Comparison of ENCODE assay signal across 1 cellular context in the genomic region with DNA sequence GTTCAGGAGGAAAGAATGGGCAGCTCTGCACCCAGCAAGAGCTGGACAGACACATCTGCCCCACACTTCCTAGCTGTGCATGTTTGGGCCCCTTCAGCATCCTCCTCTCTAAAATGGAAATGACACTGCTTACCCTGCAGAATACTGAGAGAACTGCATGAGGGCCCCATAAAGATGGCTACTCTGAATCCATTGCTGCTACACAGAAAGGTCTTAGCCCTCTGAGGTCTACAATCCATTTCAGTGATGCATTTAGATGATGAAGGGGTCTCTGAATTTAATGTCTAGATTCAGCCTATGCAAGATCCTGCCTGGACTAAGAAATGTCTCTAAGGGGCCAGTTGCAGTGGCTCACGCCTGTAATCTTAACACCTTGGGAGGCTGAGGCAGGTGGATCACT.
A peak's percentile ranks its signal among the peaks of the same experiment; 100 is the strongest.
TF ChIP-seq lines count a peak whose summit lies in the region.

No MANE protein-coding gene starts in this region.

TF ChIP-seq in GM12878, 131 proteins besides CTCF, POLR2A, EP300 and RAD21 (continued from another document):
- TF ChIP-seq, protein P1, sequence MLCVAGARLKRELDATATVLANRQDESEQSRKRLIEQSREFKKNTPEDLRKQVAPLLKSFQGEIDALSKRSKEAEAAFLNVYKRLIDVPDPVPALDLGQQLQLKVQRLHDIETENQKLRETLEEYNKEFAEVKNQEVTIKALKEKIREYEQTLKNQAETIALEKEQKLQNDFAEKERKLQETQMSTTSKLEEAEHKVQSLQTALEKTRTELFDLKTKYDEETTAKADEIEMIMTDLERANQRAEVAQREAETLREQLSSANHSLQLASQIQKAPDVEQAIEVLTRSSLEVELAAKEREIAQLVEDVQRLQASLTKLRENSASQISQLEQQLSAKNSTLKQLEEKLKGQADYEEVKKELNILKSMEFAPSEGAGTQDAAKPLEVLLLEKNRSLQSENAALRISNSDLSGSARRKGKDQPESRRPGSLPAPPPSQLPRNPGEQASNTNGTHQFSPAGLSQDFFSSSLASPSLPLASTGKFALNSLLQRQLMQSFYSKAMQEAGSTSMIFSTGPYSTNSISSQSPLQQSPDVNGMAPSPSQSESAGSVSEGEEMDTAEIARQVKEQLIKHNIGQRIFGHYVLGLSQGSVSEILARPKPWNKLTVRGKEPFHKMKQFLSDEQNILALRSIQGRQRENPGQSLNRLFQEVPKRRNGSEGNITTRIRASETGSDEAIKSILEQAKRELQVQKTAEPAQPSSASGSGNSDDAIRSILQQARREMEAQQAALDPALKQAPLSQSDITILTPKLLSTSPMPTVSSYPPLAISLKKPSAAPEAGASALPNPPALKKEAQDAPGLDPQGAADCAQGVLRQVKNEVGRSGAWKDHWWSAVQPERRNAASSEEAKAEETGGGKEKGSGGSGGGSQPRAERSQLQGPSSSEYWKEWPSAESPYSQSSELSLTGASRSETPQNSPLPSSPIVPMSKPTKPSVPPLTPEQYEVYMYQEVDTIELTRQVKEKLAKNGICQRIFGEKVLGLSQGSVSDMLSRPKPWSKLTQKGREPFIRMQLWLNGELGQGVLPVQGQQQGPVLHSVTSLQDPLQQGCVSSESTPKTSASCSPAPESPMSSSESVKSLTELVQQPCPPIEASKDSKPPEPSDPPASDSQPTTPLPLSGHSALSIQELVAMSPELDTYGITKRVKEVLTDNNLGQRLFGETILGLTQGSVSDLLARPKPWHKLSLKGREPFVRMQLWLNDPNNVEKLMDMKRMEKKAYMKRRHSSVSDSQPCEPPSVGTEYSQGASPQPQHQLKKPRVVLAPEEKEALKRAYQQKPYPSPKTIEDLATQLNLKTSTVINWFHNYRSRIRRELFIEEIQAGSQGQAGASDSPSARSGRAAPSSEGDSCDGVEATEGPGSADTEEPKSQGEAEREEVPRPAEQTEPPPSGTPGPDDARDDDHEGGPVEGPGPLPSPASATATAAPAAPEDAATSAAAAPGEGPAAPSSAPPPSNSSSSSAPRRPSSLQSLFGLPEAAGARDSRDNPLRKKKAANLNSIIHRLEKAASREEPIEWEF (IDR thresholded peaks at IDR 0.05; ENCODE audit: insufficient replicate concordance, low read depth, low read length): no peak
- TF ChIP-seq CBFB (IDR thresholded peaks at IDR 0.05; ENCODE audit: low read depth) (no peak), NFXL1 (IDR thresholded peaks at IDR 0.05; ENCODE audit: borderline replicate concordance) (peak; percentile 66; the same call in 1 of the 2 replicates)
